Comparison of ENCODE assay signal across 1 cellular context in the genomic region with DNA sequence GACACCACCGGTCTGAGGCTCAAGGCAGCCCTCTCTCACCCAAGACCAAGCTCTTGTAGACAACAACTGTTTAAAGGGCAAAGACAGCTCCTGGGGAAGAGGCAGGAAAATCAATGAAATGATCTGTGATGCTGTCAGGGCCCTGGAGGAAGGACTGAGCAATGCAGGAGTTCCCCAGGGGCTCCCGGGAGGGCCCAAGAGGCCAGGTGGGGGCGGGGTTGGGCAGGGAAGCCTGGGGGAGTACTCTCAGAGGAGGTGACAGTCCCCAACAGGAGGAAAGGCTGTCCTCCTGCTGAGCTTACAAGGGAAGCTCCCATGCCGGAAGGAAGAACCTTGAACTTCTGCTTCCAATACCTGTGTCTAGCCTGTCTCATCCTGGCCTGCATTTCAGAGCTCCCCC.
TF ChIP-seq lines count a peak whose summit lies in the region.

No MANE protein-coding gene starts in this region.

TF ChIP-seq in H1, 55 proteins besides CTCF, POLR2A, EP300 and RAD21:
- TF ChIP-seq BRCA1 (IDR thresholded peaks at IDR 0.05; ENCODE audit: low read depth, low read length) (no peak), ASH2L (IDR thresholded peaks at IDR 0.05; ENCODE audit: low read length) (no peak), EGR1 (IDR thresholded peaks at IDR 0.05; ENCODE audit: borderline replicate concordance, low read depth, low read length) (no peak), CREB1 (IDR thresholded peaks at IDR 0.05) (no peak), KDM1A (IDR thresholded peaks at IDR 0.05; ENCODE audit: borderline replicate concordance, low read length) (no peak), HDAC2 (IDR thresholded peaks at IDR 0.05; ENCODE audit: borderline replicate concordance in 1 of 2, low read depth in 2 of 2, low read length in 2 of 2) (no peak), BCL11A (IDR thresholded peaks at IDR 0.05; ENCODE audit: low read depth in 2 of 2, low read length in 2 of 2) (no peak), TCF12 (IDR thresholded peaks at IDR 0.05; ENCODE audit: low read depth, low read length) (no peak), SIRT6 (IDR thresholded peaks at IDR 0.05; ENCODE audit: low read length) (no peak), SIN3A (conservative IDR thresholded peaks at IDR 0.05 in 1 of 2, IDR thresholded peaks at IDR 0.05 in 1 of 2; ENCODE audit: low read depth in 1 of 2, low read length in 2 of 2) (no peak), SIX5 (IDR thresholded peaks at IDR 0.05; ENCODE audit: low read depth, low read length) (no peak), PHF8 (conservative IDR thresholded peaks at IDR 0.05; ENCODE audit: low read depth, low read length) (no peak), SRF (IDR thresholded peaks at IDR 0.05; ENCODE audit: low read depth, low read length) (no peak), POU5F1 (IDR thresholded peaks at IDR 0.05; ENCODE audit: low read depth, low read length) (no peak), RNF2 (IDR thresholded peaks at IDR 0.05; ENCODE audit: borderline replicate concordance, low read depth, low read length, missing control alignments, poor library complexity, severe bottlenecking) (no peak)
- TF ChIP-seq, protein P1, sequence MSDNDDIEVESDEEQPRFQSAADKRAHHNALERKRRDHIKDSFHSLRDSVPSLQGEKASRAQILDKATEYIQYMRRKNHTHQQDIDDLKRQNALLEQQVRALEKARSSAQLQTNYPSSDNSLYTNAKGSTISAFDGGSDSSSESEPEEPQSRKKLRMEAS (IDR thresholded peaks at IDR 0.05), result no peak
